Comparison of ENCODE assay signal across 25 cellular contexts in the genomic region with DNA sequence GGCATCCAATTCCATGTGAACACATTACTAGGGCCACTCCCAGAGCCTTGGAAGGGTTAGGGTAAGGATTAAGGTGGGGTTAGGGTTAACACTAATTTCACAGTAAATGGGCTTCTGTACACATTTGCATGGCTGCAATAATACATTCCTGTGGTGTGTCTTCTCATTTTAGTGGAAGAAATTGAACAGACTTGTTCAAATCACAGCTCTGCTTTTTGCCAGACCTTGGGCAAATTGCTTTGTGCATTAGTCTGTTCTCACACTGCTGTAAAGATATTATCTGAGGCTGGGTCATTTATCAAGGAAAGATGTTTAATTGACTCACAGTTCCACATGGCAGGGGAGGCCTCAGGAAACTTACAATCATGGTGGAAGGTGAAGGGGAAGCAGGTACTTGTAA.
"Had no signal": no experiment of that assay in that cellular context is flagged by ENCODE, and none has a peak within 500 bp of the region (broad histone marks: within the 10 kb centered on the region; RNA-seq: fewer than 3 reads in every experiment).

No MANE protein-coding gene starts in this region.

- H3K27ac Mint-ChIP-seq: mesothelial cell of epicardium, naive B cell had no signal

- DNase-seq: dermis blood vessel endothelial cell; dorsolateral prefrontal cortex; effector CD4-positive, alpha-beta T cell; effector memory CD4-positive, alpha-beta T cell; foreskin fibroblast; foreskin melanocyte; gastrocnemius medialis; glutamatergic neuron; head of caudate nucleus; heart right ventricle; hippocampal formation; left cardiac atrium; left lung; left ventricle myocardium superior; lower lobe of right lung; mesenchymal stem cell; mucosa of descending colon; naive B cell had no signal

- H3K4me3 ChIP-seq: coronary artery, dorsolateral prefrontal cortex, esophagus muscularis mucosa, gastrocnemius medialis, heart right ventricle, left lung, lower lobe of right lung, mucosa of descending colon had no signal

- H3K9me3 Mint-ChIP-seq: mesothelial cell of epicardium, naive B cell had no signal

- H3K36me3 Mint-ChIP-seq: mesothelial cell of epicardium, naive B cell had no signal

- H3K4me1 Mint-ChIP-seq: mesothelial cell of epicardium, naive B cell had no signal

- ATAC-seq: gastrocnemius medialis, heart right ventricle, left cardiac atrium, left lung, left ventricle myocardium superior, lower lobe of right lung, mucosa of descending colon had no signal

- H3K27ac ChIP-seq: coronary artery, dorsolateral prefrontal cortex, esophagus muscularis mucosa, gastrocnemius medialis, heart right ventricle, left lung, lower lobe of right lung had no signal

- H3K4me1 ChIP-seq: esophagus muscularis mucosa, gastrocnemius medialis, heart right ventricle, left lung, lower lobe of right lung had no signal

- FAIRE-seq: colon, endothelial cell of umbilical vein, islet of Langerhans, keratinocyte had no signal

- H3K27me3 ChIP-seq: esophagus muscularis mucosa, left lung had no signal

- H3K9me3 ChIP-seq: esophagus muscularis mucosa, gastrocnemius medialis, heart right ventricle, left lung, lower lobe of right lung, mucosa of descending colon had no signal

- H3K36me3 ChIP-seq: esophagus muscularis mucosa, gastrocnemius medialis, heart right ventricle, left lung, lower lobe of right lung had no signal

- H3K4me3 Mint-ChIP-seq: mesothelial cell of epicardium, naive B cell had no signal
